ENCODE assay signal across 8 cellular contexts in the genomic region with DNA sequence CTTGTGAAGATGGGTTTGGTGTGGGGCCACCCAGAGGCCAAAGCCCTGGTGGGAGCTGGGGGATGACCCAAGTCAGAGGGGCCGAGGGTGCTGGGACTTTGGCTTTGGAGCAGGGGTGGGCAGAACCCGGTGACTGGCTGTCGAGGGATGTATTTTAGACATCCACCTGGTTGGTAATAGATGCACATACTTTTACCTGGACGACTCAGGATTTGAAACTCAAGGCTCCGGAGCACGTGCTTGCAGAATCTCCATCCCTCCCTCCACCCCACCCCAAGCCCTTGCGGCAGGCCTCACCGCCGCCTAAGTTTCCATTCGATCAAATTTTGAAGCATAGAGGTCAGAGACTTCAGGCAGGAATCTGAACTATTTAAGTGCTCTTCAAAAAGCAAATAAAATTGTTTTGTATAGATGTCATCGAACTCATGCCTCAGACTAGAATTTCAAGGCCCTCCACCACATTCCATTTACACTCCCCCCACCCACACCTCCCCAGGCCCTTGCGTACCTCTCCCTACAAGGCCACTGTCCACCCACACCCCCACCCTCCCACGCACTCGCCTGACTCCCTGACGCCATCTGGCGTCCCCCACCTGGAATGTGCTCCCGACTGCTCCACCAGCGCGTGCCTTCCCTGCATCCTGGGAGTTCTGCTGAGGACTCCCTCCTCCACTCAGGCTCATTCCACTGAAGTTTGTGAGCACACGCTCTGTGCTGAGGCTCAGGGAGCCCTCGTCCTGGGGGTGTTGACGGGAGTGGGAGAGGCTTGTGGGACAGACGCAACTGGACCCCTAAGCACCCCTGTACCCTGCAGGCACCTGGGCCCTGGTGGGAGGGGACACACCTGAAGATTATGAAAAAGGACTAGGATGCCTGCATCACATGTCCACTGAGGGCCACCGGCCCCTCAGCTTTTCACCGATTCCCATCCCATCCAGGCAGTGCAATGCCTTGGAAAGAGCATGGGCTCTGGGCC. TPM values are rescaled to one million over a fixed set of nuclear protein-coding genes. Genes with fewer than 3 reads are reported as not detected.
DNase-seq lines count a peak whose midpoint lies in the region; ATAC-seq, FAIRE-seq and TF ChIP-seq lines count a peak whose summit lies in the region.

No MANE protein-coding gene starts in this region.

- DNase-seq in H54 (ENCODE audit: insufficient read length, low spot score) (peak; percentile 67), SW 1271 (lab: John Stamatoyannopoulos, UW) (peak; percentile 39 to 79)
- no peak for DNase-seq in activated T-cell treated with anti-CD3 and anti-CD28 coated beads, Interleukin-2, amount 50 U/mL, for 1 hour
- DNase-seq in naive thymus-derived CD4-positive, alpha-beta T cell, result no peak
- no peak for DNase-seq in CD4-positive, alpha-beta T cell

- H3K36me3 ChIP-seq in gastroesophageal sphincter (no peaks in the 10 kb centered on the region), parathyroid adenoma (ENCODE audit: control insufficient read depth, insufficient read depth, low read length) (no peaks in the 10 kb centered on the region)
- H3K36me3 ChIP-seq in naive thymus-derived CD4-positive, alpha-beta T cell (ENCODE audit: control insufficient read depth in 2 of 3, insufficient read depth in 3 of 3, low read length in 3 of 3), result peaks cover 0 to 57% (median 0%) of the 10 kb centered on the region in 3 experiments

- H3K27ac ChIP-seq in gastroesophageal sphincter (peak overlapping the region; percentile 95 to 97 (median 96)), parathyroid adenoma (no peak overlapping the region)
- no peak overlapping the region for H3K27ac ChIP-seq in naive thymus-derived CD4-positive, alpha-beta T cell (ENCODE audit: low read depth, low read length)
- no peak overlapping the region for H3K27ac ChIP-seq in CD4-positive, alpha-beta T cell (ENCODE audit: low read depth, low read length)

- H3K4me1 ChIP-seq in gastroesophageal sphincter (peaks cover 21 to 93% (median 54%) of the 10 kb centered on the region in 3 donors), parathyroid adenoma (peaks cover 18% of the 10 kb centered on the region)
- H3K4me1 ChIP-seq in naive thymus-derived CD4-positive, alpha-beta T cell (ENCODE audit: control insufficient read depth in 2 of 2, insufficient read depth in 2 of 2, low read length in 2 of 2), result no peaks in the 10 kb centered on the region

- H3K4me3 Mint-ChIP-seq in naive thymus-derived CD4-positive, alpha-beta T cell, result no peak overlapping the region
- H3K4me3 Mint-ChIP-seq in CD4-positive, alpha-beta T cell, result no peak overlapping the region

- H3K9me3 Mint-ChIP-seq in naive thymus-derived CD4-positive, alpha-beta T cell, result no peaks in the 10 kb centered on the region
- H3K9me3 Mint-ChIP-seq in CD4-positive, alpha-beta T cell, result no peaks in the 10 kb centered on the region

- intact Hi-C loops in naive thymus-derived CD4-positive, alpha-beta T cell (cut with micrococcal nuclease), result no loop called here
- intact Hi-C loops in CD4-positive, alpha-beta T cell (cut with DNase I, micrococcal nuclease), result no loop called here

- H3K4me1 Mint-ChIP-seq in naive thymus-derived CD4-positive, alpha-beta T cell, result peaks cover 0 to 4% (median 0%) of the 10 kb centered on the region in 7 donors
- no peaks in the 10 kb centered on the region for H3K4me1 Mint-ChIP-seq in CD4-positive, alpha-beta T cell (ENCODE audit: low read depth)

- H2AFZ ChIP-seq in parathyroid adenoma, result no peak overlapping the region

- no peak for FAIRE-seq in H54 (lab: Jason Lieb, UNC)

- ATAC-seq in gastroesophageal sphincter (peak; percentile 69), GM18909 (IDR thresholded peaks at IDR 0.05; ENCODE audit: poor library complexity, unreplicated experiment) (no peak)
- no peak for ATAC-seq in naive thymus-derived CD4-positive, alpha-beta T cell
- ATAC-seq in CD4-positive, alpha-beta T cell (ENCODE audit: poor library complexity), result no peak

- no peak overlapping the region for H3K4me2 ChIP-seq in parathyroid adenoma (ENCODE audit: low read length)

- H3K9ac ChIP-seq in parathyroid adenoma, result no peak overlapping the region

- no peaks in the 10 kb centered on the region for H3K27me3 ChIP-seq in gastroesophageal sphincter
- no peaks in the 10 kb centered on the region for H3K27me3 ChIP-seq in parathyroid adenoma (ENCODE audit: control insufficient read depth, insufficient read depth, low read length)
- no peaks in the 10 kb centered on the region for H3K27me3 ChIP-seq in naive thymus-derived CD4-positive, alpha-beta T cell (ENCODE audit: control insufficient read depth in 2 of 2, insufficient read depth in 2 of 2, low read length in 2 of 2)
- no peaks in the 10 kb centered on the region for H3K27me3 ChIP-seq in CD4-positive, alpha-beta T cell (ENCODE audit: control insufficient read depth, insufficient read depth, low read length)

- no peak for TF ChIP-seq POLR2A in H54 (IDR thresholded peaks at IDR 0.05; ENCODE audit: low read depth, low read length)
- TF ChIP-seq POLR2A in gastroesophageal sphincter (IDR thresholded peaks at IDR 0.05), result peak; percentile 26 to 30

- peak in 3 of 4 experiments; percentile 10 to 72 (median 27) for TF ChIP-seq CTCF in gastroesophageal sphincter (IDR thresholded peaks at IDR 0.05)
- peak; percentile 46 for TF ChIP-seq CTCF in parathyroid adenoma (IDR thresholded peaks at IDR 0.05)
- TF ChIP-seq CTCF in CD4-positive, alpha-beta T cell (IDR thresholded peaks at IDR 0.05), result no peak

- H3K36me3 Mint-ChIP-seq in naive thymus-derived CD4-positive, alpha-beta T cell, result peaks cover 0 to 40% (median 3%) of the 10 kb centered on the region in 5 donors
- H3K36me3 Mint-ChIP-seq in CD4-positive, alpha-beta T cell (ENCODE audit: low read depth), result peaks cover 34% of the 10 kb centered on the region

- CTCF ChIA-PET in naive thymus-derived CD4-positive, alpha-beta T cell (lab: Charles Lee), result no interaction called here
- CTCF ChIA-PET in CD4-positive, alpha-beta T cell (lab: Charles Lee), result no interaction called here

- peak; percentile 91 for TF ChIP-seq EP300 in gastroesophageal sphincter (IDR thresholded peaks at IDR 0.05)

- 21% methylated on average over 8 to 10 of the region's 25 CpGs for WGBS in gastroesophageal sphincter (ENCODE audit: low coverage in 1 of 2), 2 donors

- H3K79me2 ChIP-seq in parathyroid adenoma, result peaks cover 5% of the 10 kb centered on the region

- H3K9me3 ChIP-seq in gastroesophageal sphincter, result no peaks in the 10 kb centered on the region
- H3K9me3 ChIP-seq in parathyroid adenoma (ENCODE audit: control insufficient read depth, low read length), result no peaks in the 10 kb centered on the region
- no peaks in the 10 kb centered on the region for H3K9me3 ChIP-seq in naive thymus-derived CD4-positive, alpha-beta T cell (ENCODE audit: control insufficient read depth in 2 of 3, low read length in 3 of 3)
- no peaks in the 10 kb centered on the region for H3K9me3 ChIP-seq in CD4-positive, alpha-beta T cell (ENCODE audit: control insufficient read depth, low read length)

- no peak overlapping the region for H3K4me3 ChIP-seq in gastroesophageal sphincter
- H3K4me3 ChIP-seq in parathyroid adenoma (ENCODE audit: low read depth, low read length), result no peak overlapping the region
- H3K4me3 ChIP-seq in naive thymus-derived CD4-positive, alpha-beta T cell (ENCODE audit: low read length), result no peak overlapping the region

- no peaks in the 10 kb centered on the region for H3K27me3 Mint-ChIP-seq in naive thymus-derived CD4-positive, alpha-beta T cell
- no peaks in the 10 kb centered on the region for H3K27me3 Mint-ChIP-seq in CD4-positive, alpha-beta T cell

- POLR2A ChIA-PET in naive thymus-derived CD4-positive, alpha-beta T cell (lab: Charles Lee), result no interaction called here
- POLR2A ChIA-PET in CD4-positive, alpha-beta T cell (lab: Charles Lee), result no interaction called here

- H3K27ac Mint-ChIP-seq in naive thymus-derived CD4-positive, alpha-beta T cell, result no peak overlapping the region
- no peak overlapping the region for H3K27ac Mint-ChIP-seq in CD4-positive, alpha-beta T cell

RNA-seq across cellular contexts. Expression of gene RPL26L1, which starts 56.4 kb away (rescaled TPM):
- 10 to 100 TPM; 14.7 to 34.9 (median 22.5) TPM for total RNA-seq in gastroesophageal sphincter
- total RNA-seq in naive thymus-derived CD4-positive, alpha-beta T cell, result 10 to 100 TPM in 3 of 5 experiments, 1 to 10 TPM in 2; 9.6 to 40.0 (median 12.9) TPM
- polyA plus RNA-seq in naive thymus-derived CD4-positive, alpha-beta T cell, result 10 to 100 TPM; 29.7 to 37.1 TPM
- total RNA-seq in CD4-positive, alpha-beta T cell, result 10 to 100 TPM; 10.0 to 10.5 TPM

Comparison
In these comparisons a context has a peak if more than half of its experiments do, and no peak if none do; other contexts are left out.
1. DNase-seq: peak in H54 (single experiment) and SW 1271 (2 of 2); none in activated T-cell treated with anti-CD3 and anti-CD28 coated beads, Interleukin-2, amount 50 U/mL, for 1 hour (single experiment), naive thymus-derived CD4-positive, alpha-beta T cell (0 of 9) and CD4-positive, alpha-beta T cell (0 of 10).
2. H3K27ac ChIP-seq: peak in gastroesophageal sphincter (4 of 4); none in parathyroid adenoma (single experiment), naive thymus-derived CD4-positive, alpha-beta T cell (single experiment) and CD4-positive, alpha-beta T cell (single experiment).